Comparison of ENCODE assay signal across 1 cellular context in genomic region chr14:61472025-61472672, GRCh38.
TF ChIP-seq lines count a peak whose summit lies in the region.

No MANE protein-coding gene starts in this region.

TF ChIP-seq in HepG2, 621 proteins besides CTCF, POLR2A, EP300 and RAD21 (continued from another document):
- TF ChIP-seq CEBPZ (IDR thresholded peaks at IDR 0.05; ENCODE audit: low read length) (no peak), AGO1 (IDR thresholded peaks at IDR 0.05; ENCODE audit: low read depth, low read length, poor library complexity, severe bottlenecking) (no peak), CCAR2 (optimal IDR thresholded peaks at IDR 0.05; ENCODE audit: low read depth, low read length) (no peak), HMG20A (CRISPR knock-in tag; IDR thresholded peaks at IDR 0.05; ENCODE audit: borderline replicate concordance) (peak; percentile 28; the same call in 1 of the 2 replicates), ATF5 (CRISPR knock-in tag; IDR thresholded peaks at IDR 0.05; ENCODE audit: low read depth) (no peak), RAD51 (IDR thresholded peaks at IDR 0.05; ENCODE audit: borderline replicate concordance) (no peak), REXO4 (CRISPR knock-in tag; IDR thresholded peaks at IDR 0.05; ENCODE audit: borderline replicate concordance) (no peak), ZFP37 (CRISPR knock-in tag; IDR thresholded peaks at IDR 0.05; ENCODE audit: borderline replicate concordance) (no peak), ZFP41 (CRISPR knock-in tag; IDR thresholded peaks at IDR 0.05; ENCODE audit: borderline replicate concordance) (no peak), MAFK (conservative IDR thresholded peaks at IDR 0.05 in 1 of 2, IDR thresholded peaks at IDR 0.05 in 1 of 2; ENCODE audit: low read length in 2 of 2) (peak; percentile 82 to 88), SRSF4 (IDR thresholded peaks at IDR 0.05; ENCODE audit: low read depth, low read length, poor library complexity, severe bottlenecking) (no peak), IRF9 (CRISPR knock-in tag; IDR thresholded peaks at IDR 0.05; ENCODE audit: borderline replicate concordance) (no peak), ZNF549 (CRISPR knock-in tag; IDR thresholded peaks at IDR 0.05) (no peak), ZNF12 (CRISPR knock-in tag; IDR thresholded peaks at IDR 0.05) (peak; percentile 27; the same call in 1 of the 2 replicates), SOX6 (IDR thresholded peaks at IDR 0.05) (no peak), SOX6 (CRISPR knock-in tag; IDR thresholded peaks at IDR 0.05) (peak; percentile 11; the same call in 1 of the 2 replicates), ZNF256 (CRISPR knock-in tag; conservative IDR thresholded peaks at IDR 0.05) (no peak), NFKBIZ (CRISPR knock-in tag; IDR thresholded peaks at IDR 0.05) (no peak), ETV5 (CRISPR knock-in tag; IDR thresholded peaks at IDR 0.05; ENCODE audit: borderline replicate concordance) (0 out of 2 replicates have a peak, but pooled peaks have one; percentile 16), CEBPB (IDR thresholded peaks at IDR 0.05; ENCODE audit: borderline replicate concordance, low read depth, low read length) (peak; percentile 75; the same call in 1 of the 2 replicates), ZNF253 (CRISPR knock-in tag; IDR thresholded peaks at IDR 0.05; ENCODE audit: borderline replicate concordance) (no peak), MXI1 (IDR thresholded peaks at IDR 0.05; ENCODE audit: borderline replicate concordance, low read depth, low read length) (0 out of 3 replicates have a peak, but pooled peaks have one; percentile 16), RARA (CRISPR knock-in tag; IDR thresholded peaks at IDR 0.05) (0 out of 2 replicates have a peak, but pooled peaks have one; percentile 11), ZNF431 (CRISPR knock-in tag; IDR thresholded peaks at IDR 0.05; ENCODE audit: borderline replicate concordance, low read depth) (no peak)
- TF ChIP-seq, protein P1, sequence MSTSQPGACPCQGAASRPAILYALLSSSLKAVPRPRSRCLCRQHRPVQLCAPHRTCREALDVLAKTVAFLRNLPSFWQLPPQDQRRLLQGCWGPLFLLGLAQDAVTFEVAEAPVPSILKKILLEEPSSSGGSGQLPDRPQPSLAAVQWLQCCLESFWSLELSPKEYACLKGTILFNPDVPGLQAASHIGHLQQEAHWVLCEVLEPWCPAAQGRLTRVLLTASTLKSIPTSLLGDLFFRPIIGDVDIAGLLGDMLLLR (CRISPR knock-in tag; IDR thresholded peaks at IDR 0.05): no peak
- TF ChIP-seq, protein P2, sequence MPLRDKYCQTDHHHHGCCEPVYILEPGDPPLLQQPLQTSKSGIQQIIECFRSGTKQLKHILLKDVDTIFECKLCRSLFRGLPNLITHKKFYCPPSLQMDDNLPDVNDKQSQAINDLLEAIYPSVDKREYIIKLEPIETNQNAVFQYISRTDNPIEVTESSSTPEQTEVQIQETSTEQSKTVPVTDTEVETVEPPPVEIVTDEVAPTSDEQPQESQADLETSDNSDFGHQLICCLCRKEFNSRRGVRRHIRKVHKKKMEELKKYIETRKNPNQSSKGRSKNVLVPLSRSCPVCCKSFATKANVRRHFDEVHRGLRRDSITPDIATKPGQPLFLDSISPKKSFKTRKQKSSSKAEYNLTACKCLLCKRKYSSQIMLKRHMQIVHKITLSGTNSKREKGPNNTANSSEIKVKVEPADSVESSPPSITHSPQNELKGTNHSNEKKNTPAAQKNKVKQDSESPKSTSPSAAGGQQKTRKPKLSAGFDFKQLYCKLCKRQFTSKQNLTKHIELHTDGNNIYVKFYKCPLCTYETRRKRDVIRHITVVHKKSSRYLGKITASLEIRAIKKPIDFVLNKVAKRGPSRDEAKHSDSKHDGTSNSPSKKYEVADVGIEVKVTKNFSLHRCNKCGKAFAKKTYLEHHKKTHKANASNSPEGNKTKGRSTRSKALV (CRISPR knock-in tag; IDR thresholded peaks at IDR 0.05): no peak
- TF ChIP-seq, protein P3, sequence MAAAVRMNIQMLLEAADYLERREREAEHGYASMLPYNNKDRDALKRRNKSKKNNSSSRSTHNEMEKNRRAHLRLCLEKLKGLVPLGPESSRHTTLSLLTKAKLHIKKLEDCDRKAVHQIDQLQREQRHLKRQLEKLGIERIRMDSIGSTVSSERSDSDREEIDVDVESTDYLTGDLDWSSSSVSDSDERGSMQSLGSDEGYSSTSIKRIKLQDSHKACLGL (CRISPR knock-in tag; IDR thresholded peaks at IDR 0.05): no peak
- TF ChIP-seq, protein P4, sequence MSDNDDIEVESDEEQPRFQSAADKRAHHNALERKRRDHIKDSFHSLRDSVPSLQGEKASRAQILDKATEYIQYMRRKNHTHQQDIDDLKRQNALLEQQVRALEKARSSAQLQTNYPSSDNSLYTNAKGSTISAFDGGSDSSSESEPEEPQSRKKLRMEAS (IDR thresholded peaks at IDR 0.05): peak; percentile 58; the same call in 1 of the 2 replicates
- TF ChIP-seq, protein P5, sequence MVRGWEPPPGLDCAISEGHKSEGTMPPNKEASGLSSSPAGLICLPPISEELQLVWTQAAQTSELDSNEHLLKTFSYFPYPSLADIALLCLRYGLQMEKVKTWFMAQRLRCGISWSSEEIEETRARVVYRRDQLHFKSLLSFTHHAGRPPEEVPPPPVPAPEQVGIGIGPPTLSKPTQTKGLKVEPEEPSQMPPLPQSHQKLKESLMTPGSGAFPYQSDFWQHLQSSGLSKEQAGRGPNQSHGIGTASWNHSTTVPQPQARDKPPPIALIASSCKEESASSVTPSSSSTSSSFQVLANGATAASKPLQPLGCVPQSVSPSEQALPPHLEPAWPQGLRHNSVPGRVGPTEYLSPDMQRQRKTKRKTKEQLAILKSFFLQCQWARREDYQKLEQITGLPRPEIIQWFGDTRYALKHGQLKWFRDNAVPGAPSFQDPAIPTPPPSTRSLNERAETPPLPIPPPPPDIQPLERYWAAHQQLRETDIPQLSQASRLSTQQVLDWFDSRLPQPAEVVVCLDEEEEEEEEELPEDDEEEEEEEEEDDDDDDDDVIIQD (CRISPR knock-in tag; IDR thresholded peaks at IDR 0.05; ENCODE audit: low read depth): no peak
- TF ChIP-seq, protein P6, sequence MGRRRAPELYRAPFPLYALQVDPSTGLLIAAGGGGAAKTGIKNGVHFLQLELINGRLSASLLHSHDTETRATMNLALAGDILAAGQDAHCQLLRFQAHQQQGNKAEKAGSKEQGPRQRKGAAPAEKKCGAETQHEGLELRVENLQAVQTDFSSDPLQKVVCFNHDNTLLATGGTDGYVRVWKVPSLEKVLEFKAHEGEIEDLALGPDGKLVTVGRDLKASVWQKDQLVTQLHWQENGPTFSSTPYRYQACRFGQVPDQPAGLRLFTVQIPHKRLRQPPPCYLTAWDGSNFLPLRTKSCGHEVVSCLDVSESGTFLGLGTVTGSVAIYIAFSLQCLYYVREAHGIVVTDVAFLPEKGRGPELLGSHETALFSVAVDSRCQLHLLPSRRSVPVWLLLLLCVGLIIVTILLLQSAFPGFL (CRISPR knock-in tag; IDR thresholded peaks at IDR 0.05): no peak
